12 cellular contexts compared by ENCODE assay signal in genomic region chr9:74887981-74888370, GRCh38. TPM values are rescaled to one million over a fixed set of nuclear protein-coding genes. Genes with fewer than 3 reads are reported as not detected.
A peak's percentile ranks its signal among the peaks of the same experiment; 100 is the strongest.
DNase-seq lines count a peak whose midpoint lies in the region; ATAC-seq and TF ChIP-seq lines count a peak whose summit lies in the region.
"Had no signal": no experiment of that assay in that cellular context is flagged by ENCODE, and none has a peak within 500 bp of the region (broad histone marks: within the 10 kb centered on the region; RNA-seq: fewer than 3 reads in every experiment).

No MANE protein-coding gene starts in this region.

- H3K4me2 ChIP-seq in BLaER1 = peak overlapping the region; percentile 77

- no peaks in the 10 kb centered on the region for H3K36me3 Mint-ChIP-seq in HFFc6 (ENCODE audit: low read depth)
- H3K36me3 Mint-ChIP-seq in naive thymus-derived CD8-positive, alpha-beta T cell = peaks cover 0 to 12% (median 4%) of the 10 kb centered on the region in 3 donors

- no peak for ATAC-seq in naive thymus-derived CD8-positive, alpha-beta T cell
- ATAC-seq in GM21528 (IDR thresholded peaks at IDR 0.05; ENCODE audit: low FRiP score, unreplicated experiment) = no peak

- H3K27ac ChIP-seq in BLaER1 (no peak overlapping the region), ectodermal cell (ENCODE audit: insufficient read depth, low read depth, low read length, poor library complexity, severe bottlenecking) (no peak overlapping the region)

- DNase-seq in HFFc6 = no peak
- no peak for DNase-seq in naive thymus-derived CD8-positive, alpha-beta T cell
- no peak for DNase-seq in erythroblast (lab: John Stamatoyannopoulos, UW)
- DNase-seq in NCI-H510A treated with DMSO at 0.1 percent for 48 hours (lab: John Stamatoyannopoulos, UW) = no peak
- no peak for DNase-seq in AG08395 (ENCODE audit: low spot score)
- DNase-seq: DND-41; left lung; NCI-H2029; stimulated activated CD4-positive, alpha-beta T cell treated with anti-CD3 and anti-CD28 coated beads, Interleukin-4, amount 100 ng/mL, for 1 hour had no signal

- no peaks in the 10 kb centered on the region for H4K20me1 ChIP-seq in BLaER1

- H3K9ac ChIP-seq in BLaER1 = no peak overlapping the region

- peak overlapping the region; percentile 86; the same call in 1 of the 2 replicates for H3K4me3 Mint-ChIP-seq in HFFc6
- peak overlapping the region; percentile 25 to 92 (median 83) for H3K4me3 Mint-ChIP-seq in naive thymus-derived CD8-positive, alpha-beta T cell

- H3K9me3 ChIP-seq in BLaER1 (no peaks in the 10 kb centered on the region), ectodermal cell (ENCODE audit: control insufficient read depth, low read length) (no peaks in the 10 kb centered on the region)
- H3K9me3 ChIP-seq: left lung had no signal

- peaks cover 7% of the 10 kb centered on the region; the same call in 1 of the 2 replicates for H3K4me1 Mint-ChIP-seq in HFFc6 (ENCODE audit: low read depth)
- H3K4me1 Mint-ChIP-seq in naive thymus-derived CD8-positive, alpha-beta T cell = peaks cover 6 to 19% (median 15%) of the 10 kb centered on the region in 4 donors

- H3K9me3 Mint-ChIP-seq in HFFc6 = no peaks in the 10 kb centered on the region
- H3K9me3 Mint-ChIP-seq in naive thymus-derived CD8-positive, alpha-beta T cell = peaks cover 0 to 16% (median 6%) of the 10 kb centered on the region in 9 donors

- peaks cover 16% of the 10 kb centered on the region for H3K27me3 ChIP-seq in BLaER1
- H3K27me3 ChIP-seq in ectodermal cell (ENCODE audit: control insufficient read depth, insufficient read depth, low read length, poor library complexity, severe bottlenecking) = peaks cover 28% of the 10 kb centered on the region
- H3K27me3 ChIP-seq: left lung had no signal

- no peak for TF ChIP-seq POLR2A in erythroblast (IDR thresholded peaks at IDR 0.05; ENCODE audit: low read length)

- H3K36me3 ChIP-seq in BLaER1 (no peaks in the 10 kb centered on the region), ectodermal cell (ENCODE audit: control insufficient read depth, insufficient read depth, low read length) (no peaks in the 10 kb centered on the region)
- H3K36me3 ChIP-seq: left lung had no signal

- WGBS in ectodermal cell, 2 experiments = 69 to 78% methylated on average over 4 of the region's 4 CpGs

- H3K4me1 ChIP-seq in BLaER1 = peaks cover 8% of the 10 kb centered on the region; the same call in 1 of the 2 replicates
- no peaks in the 10 kb centered on the region for H3K4me1 ChIP-seq in ectodermal cell (ENCODE audit: control insufficient read depth, insufficient read depth, low read length)

- POLR2A ChIA-PET in naive thymus-derived CD8-positive, alpha-beta T cell (lab: Charles Lee) = no interaction called here

- peaks cover 10% of the 10 kb centered on the region for H3K27me3 Mint-ChIP-seq in HFFc6 (ENCODE audit: insufficient read depth)
- peaks cover 42 to 64% (median 49%) of the 10 kb centered on the region in 5 donors for H3K27me3 Mint-ChIP-seq in naive thymus-derived CD8-positive, alpha-beta T cell

- no peak overlapping the region for H3K27ac Mint-ChIP-seq in HFFc6
- peak overlapping the region in 1 of 10 donors; percentile 19 for H3K27ac Mint-ChIP-seq in naive thymus-derived CD8-positive, alpha-beta T cell

- TF ChIP-seq CTCF in HFFc6 (IDR thresholded peaks at IDR 0.05) = no peak

- H3K4me3 ChIP-seq in BLaER1 (no peak overlapping the region), ectodermal cell (ENCODE audit: insufficient read depth, low read depth, low read length) (peak overlapping the region; percentile 49)

RNA-seq across cellular contexts. Expression of gene TRPM6, which starts 0.3 kb away (rescaled TPM):
- total RNA-seq in HFFc6 (2021; fragmentation: NEBNext Ultra II Directional; extraction: Animal tissue kit (Norgen Biotek cat#: 25700)) = not detected
- polyA plus RNA-seq in ectodermal cell (2013, experiment 1 of 4) = not detected
- polyA plus RNA-seq in ectodermal cell (2013, experiment 2 of 4) = 0.04 TPM
- 0.05 TPM for polyA plus RNA-seq in ectodermal cell (2013, experiment 3 of 4)
- not detected for polyA plus RNA-seq in ectodermal cell (2013, experiment 4 of 4)
- total RNA-seq in naive thymus-derived CD8-positive, alpha-beta T cell = not detected
- polyA plus RNA-seq in naive thymus-derived CD8-positive, alpha-beta T cell = not detected
